Comparison of ENCODE assay signal across 13 cellular contexts in genomic region chr17:59752446-59752845, GRCh38. TPM values are rescaled to one million over a fixed set of nuclear protein-coding genes. Genes with fewer than 3 reads are reported as not detected.
DNase-seq lines count a peak whose midpoint lies in the region; ATAC-seq and TF ChIP-seq lines count a peak whose summit lies in the region.
"Had no signal": no experiment of that assay in that cellular context is flagged by ENCODE, and none has a peak within 500 bp of the region (broad histone marks: within the 10 kb centered on the region; RNA-seq: fewer than 3 reads in every experiment).

No MANE protein-coding gene starts in this region.

- H3K27ac Mint-ChIP-seq in activated CD4-positive, alpha-beta T cell treated with anti-CD3 and anti-CD28 coated beads, Interleukin-2, amount 10 ng/mL, durations not matched to agents 24 days and 14 days, result peak overlapping the region; percentile 83

- peaks cover 51% of the 10 kb centered on the region for H3K4me1 Mint-ChIP-seq in activated CD4-positive, alpha-beta T cell treated with anti-CD3 and anti-CD28 coated beads, Interleukin-2, amount 10 ng/mL, durations not matched to agents 24 days and 14 days

- H3K9me3 ChIP-seq in OCI-LY1 (ENCODE audit: low read length) (no peaks in the 10 kb centered on the region), adipocyte (ENCODE audit: control insufficient read depth, low read length) (no peaks in the 10 kb centered on the region), colonic mucosa (no peaks in the 10 kb centered on the region)
- H3K9me3 ChIP-seq: upper lobe of right lung had no signal

- H3K4me2 ChIP-seq in OCI-LY1 (ENCODE audit: low read length), result no peak overlapping the region

- DNase-seq in activated CD4-positive, alpha-beta T cell treated with anti-CD3 and anti-CD28 coated beads, Interleukin-2, amount 10 ng/mL, durations not matched to agents 24 days and 14 days, result no peak
- DNase-seq in activated CD4-positive, alpha-beta T cell treated with anti-CD3 and anti-CD28 coated beads, Interleukin-2, amount 50 U/mL, for 1 hour, result no peak
- no peak for DNase-seq in adipocyte (ENCODE audit: low read depth)
- no peak for DNase-seq in stimulated activated naive CD4-positive, alpha-beta T cell (lab: John Stamatoyannopoulos, UW)
- no peak for DNase-seq in colonic mucosa
- DNase-seq: DND-41, H7, RPMI8226, upper lobe of right lung had no signal

- H3K36me3 ChIP-seq in OCI-LY1 (ENCODE audit: insufficient read depth, low read length) (no peaks in the 10 kb centered on the region), adipocyte (ENCODE audit: control insufficient read depth, insufficient read depth, low read length, severe bottlenecking) (peaks cover 7% of the 10 kb centered on the region), colonic mucosa (no peaks in the 10 kb centered on the region)
- H3K36me3 ChIP-seq: upper lobe of right lung had no signal

- H3K9me2 ChIP-seq in OCI-LY1 (ENCODE audit: low read depth, low read length), result no peaks in the 10 kb centered on the region

- 0 out of 2 replicates have a peak, but pooled peaks cover 10% of the 10 kb centered on the region for H3F3A ChIP-seq in OCI-LY1 (ENCODE audit: insufficient read depth, low read length)

- no peaks in the 10 kb centered on the region for H4K20me1 ChIP-seq in OCI-LY1 (ENCODE audit: insufficient read depth, low read length)

- peak overlapping the region; percentile 61 for H3K4me3 Mint-ChIP-seq in activated CD4-positive, alpha-beta T cell treated with anti-CD3 and anti-CD28 coated beads, Interleukin-2, amount 10 ng/mL, durations not matched to agents 24 days and 14 days
- H3K4me3 Mint-ChIP-seq: neural crest cell had no signal

- no peaks in the 10 kb centered on the region for H3K79me2 ChIP-seq in OCI-LY1 (ENCODE audit: insufficient read depth, low read length)

- peak overlapping the region; percentile 50 for H3K27ac ChIP-seq in OCI-LY1 (ENCODE audit: low read depth, low read length, poor library complexity, severe bottlenecking)
- peak overlapping the region in 13 of 21 experiments; percentile 9 to 92 (median 80) for H3K27ac ChIP-seq in skin epidermis
- no peak overlapping the region for H3K27ac ChIP-seq in colonic mucosa

- no peaks in the 10 kb centered on the region for H3K27me3 ChIP-seq in OCI-LY1 (ENCODE audit: insufficient read depth, low read length)
- H3K27me3 ChIP-seq in adipocyte (replicated peaks; ENCODE audit: control insufficient read depth, insufficient read depth, low read length), result no peaks in the 10 kb centered on the region
- H3K27me3 ChIP-seq in colonic mucosa, result no peaks in the 10 kb centered on the region
- H3K27me3 ChIP-seq: upper lobe of right lung had no signal

- peaks cover 15% of the 10 kb centered on the region for H3K36me3 Mint-ChIP-seq in activated CD4-positive, alpha-beta T cell treated with anti-CD3 and anti-CD28 coated beads, Interleukin-2, amount 10 ng/mL, durations not matched to agents 24 days and 14 days (ENCODE audit: low read depth)

- intact Hi-C loops in activated CD4-positive, alpha-beta T cell treated with anti-CD3 and anti-CD28 coated beads, Interleukin-2, amount 10 ng/mL, durations not matched to agents 24 days and 14 days (cut with micrococcal nuclease), result loop anchor here (1.0 to 5.0 kb wide), 2 partner anchors 94 to 285 kb away; no protein-coding TSS in a partner anchor
- intact Hi-C loops in colonic mucosa (cut with DNase I), result no loop called here

- no peak for ATAC-seq in GM18498 (IDR thresholded peaks at IDR 0.05; ENCODE audit: unreplicated experiment)
- ATAC-seq: upper lobe of right lung had no signal

- H3K27me3 Mint-ChIP-seq in activated CD4-positive, alpha-beta T cell treated with anti-CD3 and anti-CD28 coated beads, Interleukin-2, amount 10 ng/mL, durations not matched to agents 24 days and 14 days, result no peaks in the 10 kb centered on the region

- H3K4me1 ChIP-seq in OCI-LY1 (ENCODE audit: insufficient read depth, low read length, severe bottlenecking) (peaks cover 21% of the 10 kb centered on the region), adipocyte (ENCODE audit: control insufficient read depth, insufficient read depth, low read length) (peaks cover 46% of the 10 kb centered on the region), colonic mucosa (no peaks in the 10 kb centered on the region)

- no peaks in the 10 kb centered on the region for H3K9me3 Mint-ChIP-seq in activated CD4-positive, alpha-beta T cell treated with anti-CD3 and anti-CD28 coated beads, Interleukin-2, amount 10 ng/mL, durations not matched to agents 24 days and 14 days
- H3K9me3 Mint-ChIP-seq: neural crest cell had no signal

- H2AFZ ChIP-seq in OCI-LY1 (ENCODE audit: low read length), result no peak overlapping the region

- TF ChIP-seq CTCF in OCI-LY1 (IDR thresholded peaks at IDR 0.05; ENCODE audit: low read length) (no peak), colonic mucosa (IDR thresholded peaks at IDR 0.05) (no peak)

- H3K9ac ChIP-seq in OCI-LY1 (ENCODE audit: low read length) (no peak overlapping the region), adipocyte (ENCODE audit: low read length) (peak overlapping the region; percentile 91), colonic mucosa (ENCODE audit: low read depth in 2 of 2, low read length in 2 of 2) (no peak overlapping the region)

- no peak overlapping the region for H3K4me3 ChIP-seq in OCI-LY1 (ENCODE audit: low read depth, low read length, poor library complexity, severe bottlenecking)
- no peak overlapping the region for H3K4me3 ChIP-seq in adipocyte (ENCODE audit: low read length)
- no peak overlapping the region for H3K4me3 ChIP-seq in skin epidermis
- H3K4me3 ChIP-seq in colonic mucosa, result no peak overlapping the region
- H3K4me3 ChIP-seq: upper lobe of right lung had no signal

RNA-seq across cellular contexts. Expression of gene VMP1, which starts 45.0 kb away (rescaled TPM):
- 417 and 422 TPM in 2 replicates for total RNA-seq in activated CD4-positive, alpha-beta T cell treated with anti-CD3 and anti-CD28 coated beads, Interleukin-2, amount 10 ng/mL, durations not matched to agents 24 days and 14 days
- 100 to 1,000 TPM; 186 to 291 TPM for total RNA-seq in colonic mucosa

RNA-seq across cellular contexts. Expression of gene PTRH2, which starts 45.2 kb away (rescaled TPM):
- 49.0 and 50.3 TPM in 2 replicates for total RNA-seq in activated CD4-positive, alpha-beta T cell treated with anti-CD3 and anti-CD28 coated beads, Interleukin-2, amount 10 ng/mL, durations not matched to agents 24 days and 14 days
- total RNA-seq in colonic mucosa, result 10 to 100 TPM; 20.1 to 21.1 TPM
